ENCODE assay signal across 16 cellular contexts in genomic region chr11:95912902-95913560, GRCh38. TPM values are rescaled to one million over a fixed set of nuclear protein-coding genes. Genes with fewer than 3 reads are reported as not detected.
DNase-seq lines count a peak whose midpoint lies in the region; ATAC-seq, FAIRE-seq and TF ChIP-seq lines count a peak whose summit lies in the region.
"Had no signal": no experiment of that assay in that cellular context is flagged by ENCODE, and none has a peak within 500 bp of the region (broad histone marks: within the 10 kb centered on the region; RNA-seq: fewer than 3 reads in every experiment).

No MANE protein-coding gene starts in this region.

- H3K9me3 ChIP-seq in lower lobe of right lung: no peaks in the 10 kb centered on the region
- H3K9me3 ChIP-seq: body of pancreas, transverse colon had no signal

- H3K9me3 Mint-ChIP-seq in stimulated activated naive CD8-positive, alpha-beta T cell treated with anti-CD3 and anti-CD28 coated beads, Interleukin-15, Interleukin-2, amounts not matched to agents 100 ng/mL and 50 ng/mL, for 24 hours: no peaks in the 10 kb centered on the region
- H3K9me3 Mint-ChIP-seq in stimulated activated naive CD8-positive, alpha-beta T cell treated with anti-CD3 and anti-CD28 coated beads, Interleukin-15, amount 100 ng/mL, for 72 hours: no peaks in the 10 kb centered on the region
- no peaks in the 10 kb centered on the region for H3K9me3 Mint-ChIP-seq in activated CD8-positive, alpha-beta T cell treated with anti-CD3 and anti-CD28 coated beads, Interleukin-2, amount 10 ng/mL, durations not matched to agents 7 days and 5 days (ENCODE audit: insufficient read depth)
- H3K9me3 Mint-ChIP-seq: activated CD4-positive, alpha-beta T cell treated with anti-CD3 and anti-CD28 coated beads, Interleukin-2, amount 10 ng/mL, durations not matched to agents 7 days and 5 days; activated T-helper 17 cell treated with anti-CD3 and anti-CD28 coated beads, Interleukin-2, amount 50 U/mL, for 72 hours had no signal

- DNase-seq in stimulated activated naive CD8-positive, alpha-beta T cell treated with anti-CD3 and anti-CD28 coated beads, Interleukin-15, amount 100 ng/mL, for 72 hours: no peak
- DNase-seq in amniotic epithelial cell (ENCODE audit: low read depth) (peak; percentile 72), fibroblast of pulmonary artery (ENCODE audit: low read depth) (peak; percentile 72), lower lobe of right lung (no peak), GM12891 (ENCODE audit: insufficient read length, low spot score) (no peak)
- no peak for DNase-seq in activated CD8-positive, alpha-beta T cell treated with anti-CD3 and anti-CD28 coated beads, Interleukin-2, amount 10 ng/mL, durations not matched to agents 7 days and 5 days
- DNase-seq: activated CD4-positive, alpha-beta T cell treated with anti-CD3 and anti-CD28 coated beads, Interleukin-2, amount 10 ng/mL, durations not matched to agents 7 days and 5 days; body of pancreas; NCI-H524 treated with DMSO at 0.1 percent for 48 hours; transverse colon had no signal

- H3K27me3 Mint-ChIP-seq in stimulated activated naive CD8-positive, alpha-beta T cell treated with anti-CD3 and anti-CD28 coated beads, Interleukin-15, Interleukin-2, amounts not matched to agents 100 ng/mL and 50 ng/mL, for 24 hours: no peaks in the 10 kb centered on the region
- no peaks in the 10 kb centered on the region for H3K27me3 Mint-ChIP-seq in stimulated activated naive CD8-positive, alpha-beta T cell treated with anti-CD3 and anti-CD28 coated beads, Interleukin-15, amount 100 ng/mL, for 72 hours
- H3K27me3 Mint-ChIP-seq in activated CD8-positive, alpha-beta T cell treated with anti-CD3 and anti-CD28 coated beads, Interleukin-2, amount 10 ng/mL, durations not matched to agents 7 days and 5 days (ENCODE audit: low read depth): no peaks in the 10 kb centered on the region
- H3K27me3 Mint-ChIP-seq: activated CD4-positive, alpha-beta T cell treated with anti-CD3 and anti-CD28 coated beads, Interleukin-2, amount 10 ng/mL, durations not matched to agents 7 days and 5 days; activated T-helper 17 cell treated with anti-CD3 and anti-CD28 coated beads, Interleukin-2, amount 50 U/mL, for 72 hours had no signal

- H3K36me3 ChIP-seq in lower lobe of right lung: no peaks in the 10 kb centered on the region
- H3K36me3 ChIP-seq: transverse colon had no signal

- no peak overlapping the region for H3K4me3 Mint-ChIP-seq in stimulated activated naive CD8-positive, alpha-beta T cell treated with anti-CD3 and anti-CD28 coated beads, Interleukin-15, Interleukin-2, amounts not matched to agents 100 ng/mL and 50 ng/mL, for 24 hours
- no peak overlapping the region for H3K4me3 Mint-ChIP-seq in stimulated activated naive CD8-positive, alpha-beta T cell treated with anti-CD3 and anti-CD28 coated beads, Interleukin-15, amount 100 ng/mL, for 72 hours
- H3K4me3 Mint-ChIP-seq in activated CD8-positive, alpha-beta T cell treated with anti-CD3 and anti-CD28 coated beads, Interleukin-2, amount 10 ng/mL, durations not matched to agents 7 days and 5 days: no peak overlapping the region
- H3K4me3 Mint-ChIP-seq: activated CD4-positive, alpha-beta T cell treated with anti-CD3 and anti-CD28 coated beads, Interleukin-2, amount 10 ng/mL, durations not matched to agents 7 days and 5 days; activated T-helper 17 cell treated with anti-CD3 and anti-CD28 coated beads, Interleukin-2, amount 50 U/mL, for 72 hours had no signal

- no peak for ATAC-seq in stimulated activated naive CD8-positive, alpha-beta T cell treated with anti-CD3 and anti-CD28 coated beads, Interleukin-15, amount 100 ng/mL, for 72 hours
- ATAC-seq in activated CD8-positive, alpha-beta T cell treated with anti-CD3 and anti-CD28 coated beads, Interleukin-2, amount 10 ng/mL, durations not matched to agents 7 days and 5 days: no peak
- ATAC-seq in lower lobe of right lung (no peak), GM18511 (IDR thresholded peaks at IDR 0.05; ENCODE audit: unreplicated experiment) (no peak)
- ATAC-seq: activated T-helper 17 cell treated with anti-CD3 and anti-CD28 coated beads, Interleukin-2, amount 50 U/mL, for 72 hours; body of pancreas had no signal

- H3K27ac Mint-ChIP-seq in stimulated activated naive CD8-positive, alpha-beta T cell treated with anti-CD3 and anti-CD28 coated beads, Interleukin-15, Interleukin-2, amounts not matched to agents 100 ng/mL and 50 ng/mL, for 24 hours: peak overlapping the region; percentile 38
- H3K27ac Mint-ChIP-seq in stimulated activated naive CD8-positive, alpha-beta T cell treated with anti-CD3 and anti-CD28 coated beads, Interleukin-15, amount 100 ng/mL, for 72 hours: no peak overlapping the region
- no peak overlapping the region for H3K27ac Mint-ChIP-seq in activated CD8-positive, alpha-beta T cell treated with anti-CD3 and anti-CD28 coated beads, Interleukin-2, amount 10 ng/mL, durations not matched to agents 7 days and 5 days
- H3K27ac Mint-ChIP-seq: activated CD4-positive, alpha-beta T cell treated with anti-CD3 and anti-CD28 coated beads, Interleukin-2, amount 10 ng/mL, durations not matched to agents 7 days and 5 days; activated T-helper 17 cell treated with anti-CD3 and anti-CD28 coated beads, Interleukin-2, amount 50 U/mL, for 72 hours had no signal

- H3K4me1 ChIP-seq in lower lobe of right lung: peaks cover 16% of the 10 kb centered on the region

- peaks cover 56% of the 10 kb centered on the region for H3K4me1 Mint-ChIP-seq in stimulated activated naive CD8-positive, alpha-beta T cell treated with anti-CD3 and anti-CD28 coated beads, Interleukin-15, Interleukin-2, amounts not matched to agents 100 ng/mL and 50 ng/mL, for 24 hours (ENCODE audit: low read depth)
- H3K4me1 Mint-ChIP-seq in stimulated activated naive CD8-positive, alpha-beta T cell treated with anti-CD3 and anti-CD28 coated beads, Interleukin-15, amount 100 ng/mL, for 72 hours: peaks cover 29% of the 10 kb centered on the region
- H3K4me1 Mint-ChIP-seq in activated CD8-positive, alpha-beta T cell treated with anti-CD3 and anti-CD28 coated beads, Interleukin-2, amount 10 ng/mL, durations not matched to agents 7 days and 5 days (ENCODE audit: low read depth): peaks cover 10% of the 10 kb centered on the region

- H3K36me3 Mint-ChIP-seq in stimulated activated naive CD8-positive, alpha-beta T cell treated with anti-CD3 and anti-CD28 coated beads, Interleukin-15, Interleukin-2, amounts not matched to agents 100 ng/mL and 50 ng/mL, for 24 hours (ENCODE audit: low read depth): peaks cover 30% of the 10 kb centered on the region
- H3K36me3 Mint-ChIP-seq in activated CD8-positive, alpha-beta T cell treated with anti-CD3 and anti-CD28 coated beads, Interleukin-2, amount 10 ng/mL, durations not matched to agents 7 days and 5 days (ENCODE audit: low read depth): no peaks in the 10 kb centered on the region

- intact Hi-C loops in lower lobe of right lung (cut with DNase I): no loop called here

- POLR2A ChIA-PET in activated CD8-positive, alpha-beta T cell treated with anti-CD3 and anti-CD28 coated beads, Interleukin-2, amount 10 ng/mL, durations not matched to agents 7 days and 5 days (lab: Charles Lee): interaction anchor here (0.7 kb wide), 1 partner anchor 21 kb away, joined by 3 read pairs; no protein-coding TSS in a partner anchor

- CTCF ChIA-PET in activated CD8-positive, alpha-beta T cell treated with anti-CD3 and anti-CD28 coated beads, Interleukin-2, amount 10 ng/mL, durations not matched to agents 7 days and 5 days (lab: Charles Lee): no interaction called here

- H3K27me3 ChIP-seq in lower lobe of right lung (ENCODE audit: low read depth): no peaks in the 10 kb centered on the region
- H3K27me3 ChIP-seq: body of pancreas, transverse colon had no signal

- H3K4me3 ChIP-seq in fibroblast of pulmonary artery (replicated peaks; ENCODE audit: low read depth, low read length) (no peak overlapping the region), lower lobe of right lung (no peak overlapping the region)
- H3K4me3 ChIP-seq: body of pancreas, lung, smooth muscle cell, transverse colon had no signal

- no peak for TF ChIP-seq CTCF in fibroblast of pulmonary artery (IDR thresholded peaks at IDR 0.05; ENCODE audit: low read length, missing control alignments)
- TF ChIP-seq CTCF in lower lobe of right lung (IDR thresholded peaks at IDR 0.05): no peak

- FAIRE-seq in GM12891 (lab: Jason Lieb, UNC): no peak
- FAIRE-seq: D721Med had no signal

- H3K27ac ChIP-seq in lower lobe of right lung: no peak overlapping the region
- H3K27ac ChIP-seq: body of pancreas, transverse colon had no signal

- TF ChIP-seq POLR2A in GM12891 (IDR thresholded peaks at IDR 0.05; ENCODE audit: low read depth, low read length): no peak

TF ChIP-seq in GM12891, 5 proteins besides CTCF, POLR2A, EP300 and RAD21:
- TF ChIP-seq SPI1 (IDR thresholded peaks at IDR 0.05; ENCODE audit: low read depth, low read length): no peak
- TF ChIP-seq POLR2AphosphoS5 (IDR thresholded peaks at IDR 0.05; ENCODE audit: low read depth, low read length): no peak
- TF ChIP-seq PAX5 (IDR thresholded peaks at IDR 0.05; ENCODE audit: insufficient read depth, low read length, severe bottlenecking): no peak
- TF ChIP-seq POU2F2 (IDR thresholded peaks at IDR 0.05; ENCODE audit: low read depth, low read length): no peak
- TF ChIP-seq TAF1 (IDR thresholded peaks at IDR 0.05; ENCODE audit: low read depth, low read length): no peak
TF ChIP-seq in GM12891: peak in this region for 0.

RNA-seq across cellular contexts. Expression of gene MTMR2, which starts 10.9 kb away (rescaled TPM):
- 10 to 100 TPM; 27.9 to 29.5 TPM for total RNA-seq in activated CD8-positive, alpha-beta T cell treated with anti-CD3 and anti-CD28 coated beads, Interleukin-2, amount 10 ng/mL, durations not matched to agents 7 days and 5 days
- total RNA-seq in lower lobe of right lung: 24.9 TPM
- polyA plus RNA-seq in GM12891 (2012; ENCODE audit: low read depth, missing spikeins): 12.3 TPM

Comparison
In these comparisons a context has a peak if more than half of its experiments do, and no peak if none do; other contexts are left out.
1. DNase-seq: peak in amniotic epithelial cell (single experiment) and fibroblast of pulmonary artery (single experiment); none in stimulated activated naive CD8-positive, alpha-beta T cell treated with anti-CD3 and anti-CD28 coated beads, Interleukin-15, amount 100 ng/mL, for 72 hours (0 of 2), activated CD8-positive, alpha-beta T cell treated with anti-CD3 and anti-CD28 coated beads, Interleukin-2, amount 10 ng/mL, durations not matched to agents 7 days and 5 days (single experiment), lower lobe of right lung (single experiment) and GM12891 (single experiment).